In genomic region chr2:201517094-201517493, GRCh38 we compare ENCODE assay signal across 26 cellular contexts.
A peak's percentile ranks its signal among the peaks of the same experiment; 100 is the strongest.
DNase-seq lines count a peak whose midpoint lies in the region; ATAC-seq, FAIRE-seq and TF ChIP-seq lines count a peak whose summit lies in the region.
"Had no signal": no experiment of that assay in that cellular context is flagged by ENCODE, and none has a peak within 500 bp of the region (broad histone marks: within the 10 kb centered on the region; RNA-seq: fewer than 3 reads in every experiment).

No MANE protein-coding gene starts in this region.

- H3K4me3 ChIP-seq in IMR-90 (ENCODE audit: insufficient read depth, low read depth, low read length) (no peak overlapping the region), bronchial epithelial cell (ENCODE audit: low read depth, low read length) (no peak overlapping the region), mesendoderm (ENCODE audit: low read length) (no peak overlapping the region), upper lobe of left lung (no peak overlapping the region)
- no peak overlapping the region for H3K4me3 ChIP-seq in CD8-positive, alpha-beta T cell (ENCODE audit: low read depth, low read length)
- H3K4me3 ChIP-seq: body of pancreas, esophagus squamous epithelium, ovary, smooth muscle cell had no signal

- H3K23ac ChIP-seq in IMR-90 (ENCODE audit: low read depth, low read length) (peak overlapping the region; percentile 45), mesendoderm (ENCODE audit: low read length) (no peak overlapping the region)

- H2AK9ac ChIP-seq in IMR-90 (replicated peaks; ENCODE audit: low read depth, low read length, poor library complexity), result no peak overlapping the region

- H3K9me3 Mint-ChIP-seq in CD8-positive, alpha-beta T cell, result peaks cover 21% of the 10 kb centered on the region

- no TSS peak for BruUV-seq in IMR-90 (replicated peaks; lab: Mats Ljungman, UMichigan)

- DNase-seq in AG20443 (ENCODE audit: low spot score), result peak; percentile 44
- DNase-seq in IMR-90, result peak; percentile 56
- peak; percentile 3 for DNase-seq in bronchial epithelial cell (ENCODE audit: low read depth)
- DNase-seq in mesendoderm, result peak; percentile 65
- DNase-seq in SHP77 treated with DMSO at 0.1 percent for 48 hours (lab: John Stamatoyannopoulos, UW), result no peak
- no peak for DNase-seq in upper lobe of left lung
- no peak for DNase-seq in CD8-positive, alpha-beta T cell
- DNase-seq: activated CD4-positive, alpha-beta T cell treated with anti-CD3 and anti-CD28 coated beads, Interleukin-2, amount 50 U/mL, for 48 hours; activated CD8-positive, alpha-beta memory T cell treated with anti-CD3 and anti-CD28 coated beads, Interleukin-2, amount 50 U/mL, for 4 hours; body of pancreas; C1 segment of cervical spinal cord; esophagus squamous epithelium; left colon; MM.1S; naive thymus-derived CD8-positive, alpha-beta T cell; NCI-H1436 treated with DMSO at 0.1 percent for 48 hours; NCI-H2107; NCI-H446; ovary; retina; stimulated activated CD4-positive, alpha-beta T cell treated with anti-CD3 and anti-CD28 coated beads, Interleukin-2, amount 100 ng/mL, for 24 hours; T-helper 9 cell had no signal

- H2BK20ac ChIP-seq in IMR-90 (ENCODE audit: low read depth, low read length), result peak overlapping the region; percentile 51; the same call in 1 of the 2 replicates

- H3K56ac ChIP-seq in IMR-90 (ENCODE audit: extremely low read depth, insufficient read depth, low read length) (no peak overlapping the region), mesendoderm (ENCODE audit: low read length) (no peak overlapping the region)

- no peaks in the 10 kb centered on the region for H3K79me2 ChIP-seq in mesendoderm (ENCODE audit: control insufficient read depth, insufficient read depth, low read length)

- H3K14ac ChIP-seq in IMR-90 (replicated peaks; ENCODE audit: low read depth, low read length), result peak overlapping the region; percentile 80

- H3K18ac ChIP-seq in IMR-90 (ENCODE audit: low read depth, low read length) (peak overlapping the region; percentile 66), mesendoderm (ENCODE audit: low read length) (no peak overlapping the region)

- H3K9ac ChIP-seq in IMR-90 (ENCODE audit: low read depth, low read length) (no peak overlapping the region), mesendoderm (ENCODE audit: low read length) (no peak overlapping the region)

- H2AFZ ChIP-seq in IMR-90 (replicated peaks; ENCODE audit: low read length, poor library complexity), result peak overlapping the region; percentile 85

- ATAC-seq in IMR-90 (ENCODE audit: low read depth) (peak; percentile 52), upper lobe of left lung (ENCODE audit: low FRiP score in 2 of 2) (no peak), GM19351 (IDR thresholded peaks at IDR 0.05; ENCODE audit: unreplicated experiment) (no peak)
- ATAC-seq in CD8-positive, alpha-beta T cell, result no peak
- ATAC-seq: activated naive CD4-positive, alpha-beta T cell treated with anti-CD3 and anti-CD28 coated beads, Interleukin-2, amount 50 U/mL, for 72 hours; body of pancreas; naive thymus-derived CD8-positive, alpha-beta T cell had no signal

- H3K27ac Mint-ChIP-seq in CD8-positive, alpha-beta T cell, result no peak overlapping the region
- H3K27ac Mint-ChIP-seq: activated naive CD4-positive, alpha-beta T cell treated with anti-CD3 and anti-CD28 coated beads, Interleukin-2, amount 50 U/mL, for 72 hours; activated T-helper 2 cell treated with anti-CD3 and anti-CD28 coated beads, Interferon-gamma antibody, Interleukin-2, Interleukin-4, amounts not matched to agents 10 μg/mL and 5 μg/mL and 100 μg/mL, durations not matched to agents 14 hours and 24 hours and 36 hours; naive thymus-derived CD8-positive, alpha-beta T cell had no signal

- H4K8ac ChIP-seq in IMR-90 (ENCODE audit: low read depth in 2 of 2, low read length in 2 of 2) (peak overlapping the region in 1 of 2 experiments; percentile 57; a peak in 1 of 4 replicates), mesendoderm (ENCODE audit: low read depth, low read length) (no peak overlapping the region)

- peak overlapping the region; percentile 39; the same call in 1 of the 2 replicates for H2AK5ac ChIP-seq in IMR-90 (ENCODE audit: low read depth, low read length)
- no peak overlapping the region for H2AK5ac ChIP-seq in mesendoderm (ENCODE audit: low read length)

- H3K4me2 ChIP-seq in IMR-90 (ENCODE audit: low read depth, low read length) (no peak overlapping the region), mesendoderm (ENCODE audit: low read length) (no peak overlapping the region)
- H3K4me2 ChIP-seq: smooth muscle cell had no signal

- H3K4me1 ChIP-seq in IMR-90 (ENCODE audit: control insufficient read depth, insufficient read depth, low read length), result peaks cover 2% of the 10 kb centered on the region
- no peaks in the 10 kb centered on the region for H3K4me1 ChIP-seq in mesendoderm (ENCODE audit: control insufficient read depth, low read depth, low read length)
- no peaks in the 10 kb centered on the region for H3K4me1 ChIP-seq in upper lobe of left lung
- H3K4me1 ChIP-seq in CD8-positive, alpha-beta T cell (ENCODE audit: insufficient read depth, low read length), result no peaks in the 10 kb centered on the region
- H3K4me1 ChIP-seq: body of pancreas, esophagus squamous epithelium had no signal

- H3K27ac ChIP-seq in IMR-90 (ENCODE audit: insufficient read depth, low read length) (no peak overlapping the region), mesendoderm (ENCODE audit: low read depth, low read length) (no peak overlapping the region), upper lobe of left lung (no peak overlapping the region)
- H3K27ac ChIP-seq in CD8-positive, alpha-beta T cell (ENCODE audit: low read depth, low read length), result no peak overlapping the region
- H3K27ac ChIP-seq: body of pancreas, esophagus squamous epithelium, ovary had no signal

- H4K91ac ChIP-seq in IMR-90 (ENCODE audit: insufficient read depth, low read depth, low read length), result no peak overlapping the region

- TF ChIP-seq EP300 in upper lobe of left lung (IDR thresholded peaks at IDR 0.05), result no peak

- CTCF ChIA-PET in IMR-90 (lab: Yijun Ruan, JAX), result no interaction called here
- CTCF ChIA-PET in CD8-positive, alpha-beta T cell (lab: Charles Lee), result interaction anchor here (0.7 kb wide), 1 partner anchor 161 kb away, joined by 3 read pairs; no protein-coding TSS in a partner anchor

- peak overlapping the region; percentile 43 for H2BK5ac ChIP-seq in IMR-90 (ENCODE audit: low read depth, low read length, poor library complexity, severe bottlenecking)
- no peak overlapping the region for H2BK5ac ChIP-seq in mesendoderm (ENCODE audit: low read length)

- no peak overlapping the region for H3K4me3 Mint-ChIP-seq in CD8-positive, alpha-beta T cell
- H3K4me3 Mint-ChIP-seq: naive thymus-derived CD8-positive, alpha-beta T cell had no signal

- TF ChIP-seq RAD21 in IMR-90 (IDR thresholded peaks at IDR 0.05; ENCODE audit: low read length), result no peak

- H3K9me1 ChIP-seq in IMR-90 (ENCODE audit: insufficient read depth, low read length), result peaks cover 3% of the 10 kb centered on the region; the same call in 1 of the 2 replicates

- H4K20me1 ChIP-seq in IMR-90 (ENCODE audit: insufficient read depth, low read length), result no peaks in the 10 kb centered on the region

- no peaks in the 10 kb centered on the region for H3K4me1 Mint-ChIP-seq in CD8-positive, alpha-beta T cell (ENCODE audit: low read depth)

- H2BK120ac ChIP-seq in IMR-90 (ENCODE audit: low read depth, low read length), result peak overlapping the region; percentile 65
- H2BK120ac ChIP-seq in mesendoderm (ENCODE audit: low read depth, low read length), result no peak overlapping the region

- TF ChIP-seq CTCF in IMR-90 (conservative IDR thresholded peaks at IDR 0.05; ENCODE audit: low read depth, low read length), result no peak
- TF ChIP-seq CTCF in bronchial epithelial cell (IDR thresholded peaks at IDR 0.05; ENCODE audit: insufficient read depth, low read length, severe bottlenecking), result no peak
- no peak for TF ChIP-seq CTCF in upper lobe of left lung (IDR thresholded peaks at IDR 0.05)
- TF ChIP-seq CTCF in CD8-positive, alpha-beta T cell (IDR thresholded peaks at IDR 0.05), result no peak

- H3K9me3 ChIP-seq in IMR-90 (ENCODE audit: control insufficient read depth, insufficient read depth, low read length) (peaks cover 2% of the 10 kb centered on the region; the same call in 1 of the 2 replicates), upper lobe of left lung (no peaks in the 10 kb centered on the region)
- no peaks in the 10 kb centered on the region for H3K9me3 ChIP-seq in CD8-positive, alpha-beta T cell (ENCODE audit: low read length)
- H3K9me3 ChIP-seq: body of pancreas, esophagus squamous epithelium had no signal

- no peaks in the 10 kb centered on the region for H3K27me3 Mint-ChIP-seq in CD8-positive, alpha-beta T cell (ENCODE audit: low read depth)
- H3K27me3 Mint-ChIP-seq: naive thymus-derived CD8-positive, alpha-beta T cell had no signal

- POLR2A ChIA-PET in IMR-90 (lab: Charles Lee; ENCODE audit: unreplicated experiment), result no interaction called here
- POLR2A ChIA-PET in CD8-positive, alpha-beta T cell (lab: Charles Lee), result no interaction called here

- intact Hi-C loops in IMR-90 (cut with micrococcal nuclease), result no loop called here
- intact Hi-C loops in CD8-positive, alpha-beta T cell (cut with DNase I, micrococcal nuclease), result no loop called here

- WGBS in IMR-90 (ENCODE audit: extremely low coverage in 2 of 2, insufficient read length in 1 of 2), 2 experiments, result 61% methylated on average over 3 of the region's 4 CpGs; no CpG with 5 or more reads in 1 of the 2 experiments
- no CpG with 5 or more reads among the region's 4 CpGs for WGBS in mesendoderm (ENCODE audit: extremely low coverage, insufficient coverage, low lambda C conversion rate)
- WGBS in upper lobe of left lung, 2 donors, result 51 to 60% methylated on average over 4 of the region's 4 CpGs

- H4K5ac ChIP-seq in IMR-90 (ENCODE audit: low read depth, low read length) (peak overlapping the region; percentile 60; the same call in 1 of the 2 replicates), mesendoderm (ENCODE audit: low read length) (no peak overlapping the region)

- TF ChIP-seq POLR2A in IMR-90 (IDR thresholded peaks at IDR 0.05; ENCODE audit: low read depth, low read length), result no peak
- TF ChIP-seq POLR2A in upper lobe of left lung (IDR thresholded peaks at IDR 0.05), result no peak

- H3K27me3 ChIP-seq in IMR-90 (ENCODE audit: control insufficient read depth, insufficient read depth, low read length) (no peaks in the 10 kb centered on the region), bronchial epithelial cell (ENCODE audit: control insufficient read depth, insufficient read depth, low read length) (no peaks in the 10 kb centered on the region), mesendoderm (ENCODE audit: insufficient read depth, low read length, poor library complexity) (no peaks in the 10 kb centered on the region), upper lobe of left lung (no peaks in the 10 kb centered on the region)
- H3K27me3 ChIP-seq in CD8-positive, alpha-beta T cell (ENCODE audit: insufficient read depth, low read length), result no peaks in the 10 kb centered on the region
- H3K27me3 ChIP-seq: body of pancreas, esophagus squamous epithelium, ovary had no signal

- in situ Hi-C loops in IMR-90 (cut with MboI; ENCODE audit: low sequenced_read_pairs), result no loop called here

- FAIRE-seq in bronchial epithelial cell (lab: Jason Lieb, UNC), result no peak

- 0 out of 2 replicates have a peak overlapping the region, but pooled peaks have one; percentile 54 for H3K4ac ChIP-seq in IMR-90 (ENCODE audit: low read depth, low read length)
- no peak overlapping the region for H3K4ac ChIP-seq in mesendoderm (ENCODE audit: low read depth, low read length)

- H3K36me3 Mint-ChIP-seq in CD8-positive, alpha-beta T cell, result peaks cover 12% of the 10 kb centered on the region

- H3K36me3 ChIP-seq in IMR-90 (ENCODE audit: control insufficient read depth, insufficient read depth, low read length) (no peaks in the 10 kb centered on the region), bronchial epithelial cell (ENCODE audit: control insufficient read depth, insufficient read depth, low read length) (no peaks in the 10 kb centered on the region), mesendoderm (ENCODE audit: control insufficient read depth, insufficient read depth, low read length) (no peaks in the 10 kb centered on the region), upper lobe of left lung (no peaks in the 10 kb centered on the region)
- no peaks in the 10 kb centered on the region for H3K36me3 ChIP-seq in CD8-positive, alpha-beta T cell (ENCODE audit: insufficient read depth, low read length)
- H3K36me3 ChIP-seq: esophagus squamous epithelium, ovary had no signal

- dilution Hi-C loops in IMR-90 (cut with HindIII; ENCODE audit: low sequenced_read_pairs, unreplicated experiment), result no loop called here

- H3K79me1 ChIP-seq in IMR-90 (ENCODE audit: low read depth in 1 of 2, low read length in 2 of 2), result no peaks in the 10 kb centered on the region
- H3K79me1 ChIP-seq in mesendoderm (ENCODE audit: low read length), result no peaks in the 10 kb centered on the region

- no peak overlapping the region for H2BK15ac ChIP-seq in IMR-90 (ENCODE audit: low read depth, low read length)
- no peak overlapping the region for H2BK15ac ChIP-seq in mesendoderm (replicated peaks; ENCODE audit: low read depth)

Comparison
In these comparisons a context has a peak if more than half of its experiments do, and no peak if none do; other contexts are left out.
1. DNase-seq: peak in AG20443 (single experiment), IMR-90 (single experiment), bronchial epithelial cell (single experiment) and mesendoderm (single experiment); none in SHP77 treated with DMSO at 0.1 percent for 48 hours (single experiment), upper lobe of left lung (0 of 2) and CD8-positive, alpha-beta T cell (0 of 7).